ENCODE assay signal across 8 cellular contexts in the genomic region with DNA sequence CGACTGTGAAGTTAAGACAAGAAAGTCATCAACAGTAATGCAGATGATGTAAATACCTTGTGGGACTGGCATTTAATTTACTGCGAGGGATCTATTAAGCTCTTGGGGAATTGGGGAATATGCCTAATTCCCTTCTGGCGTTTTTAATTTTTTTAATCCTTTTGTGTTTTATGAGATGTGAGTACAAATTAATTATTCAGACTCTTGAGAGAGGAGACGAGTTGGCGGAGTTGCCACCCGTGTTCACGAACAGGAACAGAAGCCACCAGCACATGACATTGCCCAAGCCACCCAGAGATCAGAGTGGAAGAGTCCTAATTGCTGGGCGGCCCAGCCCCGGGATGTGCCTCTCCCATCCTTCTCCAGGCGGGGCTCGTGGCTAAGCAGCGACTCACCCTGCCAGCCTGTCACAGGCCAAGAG. TPM values are rescaled to one million over a fixed set of nuclear protein-coding genes. Genes with fewer than 3 reads are reported as not detected.
DNase-seq lines count a peak whose midpoint lies in the region; ATAC-seq and TF ChIP-seq lines count a peak whose summit lies in the region.

No MANE protein-coding gene starts in this region.

- TF ChIP-seq CTCF in C4-2B (conservative IDR thresholded peaks at IDR 0.05) (no peak), cardiac fibroblast (IDR thresholded peaks at IDR 0.05; ENCODE audit: low read depth, low read length) (no peak)

- H3K27ac Mint-ChIP-seq in naive thymus-derived CD4-positive, alpha-beta T cell: no peak overlapping the region

- 0 out of 2 replicates have a peak, but pooled peaks cover 3% of the 10 kb centered on the region for H3K4me1 ChIP-seq in HUES6 (ENCODE audit: control insufficient read depth, insufficient read depth, low read length)
- H3K4me1 ChIP-seq in naive thymus-derived CD4-positive, alpha-beta T cell (ENCODE audit: control insufficient read depth in 2 of 2, insufficient read depth in 2 of 2, low read length in 2 of 2): peaks cover 7 to 8% of the 10 kb centered on the region in 2 donors

- DNase-seq in cardiac fibroblast (ENCODE audit: low read depth in 2 of 2): no peak
- no peak for DNase-seq in naive thymus-derived CD4-positive, alpha-beta T cell
- DNase-seq in NCI-H774 (lab: John Stamatoyannopoulos, UW): no peak
- DNase-seq in DMS53 treated with DMSO at 0.1 percent for 48 hours (lab: John Stamatoyannopoulos, UW; ENCODE audit: unreplicated experiment): no peak
- no peak for DNase-seq in NCI-H2107 treated with DMSO at 0.1 percent for 48 hours (lab: John Stamatoyannopoulos, UW; ENCODE audit: unreplicated experiment)

- peak overlapping the region; percentile 85 for H3K4me3 ChIP-seq in HUES6 (ENCODE audit: low read depth, low read length)
- H3K4me3 ChIP-seq in cardiac fibroblast (replicated peaks in 1 of 2; ENCODE audit: low read depth in 2 of 2, low read length in 2 of 2): peak overlapping the region; percentile 5 to 48
- peak overlapping the region; percentile 45 for H3K4me3 ChIP-seq in naive thymus-derived CD4-positive, alpha-beta T cell (ENCODE audit: low read length)

- POLR2A ChIA-PET in naive thymus-derived CD4-positive, alpha-beta T cell (lab: Charles Lee): interaction anchor here (0.6 kb wide), 1 partner anchor 284 kb away, joined by 3 read pairs; no protein-coding TSS in a partner anchor

- peaks cover 0 to 1% (median 0%) of the 10 kb centered on the region in 11 donors for H3K9me3 Mint-ChIP-seq in naive thymus-derived CD4-positive, alpha-beta T cell

- peaks cover 39 to 65% (median 60%) of the 10 kb centered on the region in 5 donors for H3K27me3 Mint-ChIP-seq in naive thymus-derived CD4-positive, alpha-beta T cell

- no peaks in the 10 kb centered on the region for H3K36me3 ChIP-seq in HUES6 (ENCODE audit: control insufficient read depth, insufficient read depth, low read length)
- H3K36me3 ChIP-seq in naive thymus-derived CD4-positive, alpha-beta T cell (ENCODE audit: control insufficient read depth in 2 of 3, insufficient read depth in 3 of 3, low read length in 3 of 3): no peaks in the 10 kb centered on the region

- H3K36me3 Mint-ChIP-seq in naive thymus-derived CD4-positive, alpha-beta T cell: no peaks in the 10 kb centered on the region

- H3K27me3 ChIP-seq in HUES6 (ENCODE audit: control insufficient read depth, insufficient read depth, low read length): peaks cover 23% of the 10 kb centered on the region
- H3K27me3 ChIP-seq in naive thymus-derived CD4-positive, alpha-beta T cell (ENCODE audit: control insufficient read depth in 2 of 2, insufficient read depth in 2 of 2, low read length in 2 of 2): peaks cover 3 to 20% of the 10 kb centered on the region in 2 donors

- H3K4me3 Mint-ChIP-seq in naive thymus-derived CD4-positive, alpha-beta T cell: peak overlapping the region; percentile 41 to 86 (median 74)

- H3K4me1 Mint-ChIP-seq in naive thymus-derived CD4-positive, alpha-beta T cell: peaks cover 5 to 15% (median 10%) of the 10 kb centered on the region in 7 donors

- ATAC-seq in naive thymus-derived CD4-positive, alpha-beta T cell: no peak
- no peak for ATAC-seq in HG02938 (IDR thresholded peaks at IDR 0.05; ENCODE audit: unreplicated experiment)

- no peaks in the 10 kb centered on the region for H3K9me3 ChIP-seq in HUES6 (ENCODE audit: control insufficient read depth, insufficient read depth, low read depth, low read length)
- H3K9me3 ChIP-seq in naive thymus-derived CD4-positive, alpha-beta T cell (ENCODE audit: control insufficient read depth in 2 of 3, low read length in 3 of 3): no peaks in the 10 kb centered on the region

- CTCF ChIA-PET in naive thymus-derived CD4-positive, alpha-beta T cell (lab: Charles Lee): interaction anchor here (0.7 to 2.3 kb wide), 2 partner anchors 9 to 11 kb away, joined by 3 to 6 read pairs; no protein-coding TSS in a partner anchor

- intact Hi-C loops in naive thymus-derived CD4-positive, alpha-beta T cell (cut with micrococcal nuclease): loop anchor here (1.0 to 10.0 kb wide), 4 partner anchors 35 to 668 kb away; a partner anchor contains a TSS

- H3K27ac ChIP-seq in C4-2B: peak overlapping the region; percentile 22; the same call in 1 of the 2 replicates
- H3K27ac ChIP-seq in HUES6 (ENCODE audit: low read depth, low read length): no peak overlapping the region
- no peak overlapping the region for H3K27ac ChIP-seq in naive thymus-derived CD4-positive, alpha-beta T cell (ENCODE audit: low read depth, low read length)

- H3K9ac ChIP-seq in HUES6 (ENCODE audit: low read length): no peak overlapping the region

RNA-seq across cellular contexts. Expression of a gene that starts 0.5 kb away (rescaled TPM):
- 10 to 100 TPM; 18.0 to 39.8 (median 34.6) TPM for total RNA-seq in naive thymus-derived CD4-positive, alpha-beta T cell
- 10 to 100 TPM; 11.3 to 18.3 TPM for polyA plus RNA-seq in naive thymus-derived CD4-positive, alpha-beta T cell

RNA-seq across cellular contexts. Expression of a gene that starts 34.4 kb away (rescaled TPM):
- total RNA-seq in naive thymus-derived CD4-positive, alpha-beta T cell: 10 to 100 TPM; 24.0 to 30.9 (median 27.0) TPM
- 10 to 100 TPM; 31.5 to 32.9 TPM for polyA plus RNA-seq in naive thymus-derived CD4-positive, alpha-beta T cell

Comparison
In these comparisons a context has a peak if more than half of its experiments do, and no peak if none do; other contexts are left out.
1. H3K4me3 ChIP-seq: peak in every context shown above with its lines; median percentile 85 in HUES6; 45 in naive thymus-derived CD4-positive, alpha-beta T cell; 26 in cardiac fibroblast.